8 cellular contexts compared by ENCODE assay signal in the genomic region with DNA sequence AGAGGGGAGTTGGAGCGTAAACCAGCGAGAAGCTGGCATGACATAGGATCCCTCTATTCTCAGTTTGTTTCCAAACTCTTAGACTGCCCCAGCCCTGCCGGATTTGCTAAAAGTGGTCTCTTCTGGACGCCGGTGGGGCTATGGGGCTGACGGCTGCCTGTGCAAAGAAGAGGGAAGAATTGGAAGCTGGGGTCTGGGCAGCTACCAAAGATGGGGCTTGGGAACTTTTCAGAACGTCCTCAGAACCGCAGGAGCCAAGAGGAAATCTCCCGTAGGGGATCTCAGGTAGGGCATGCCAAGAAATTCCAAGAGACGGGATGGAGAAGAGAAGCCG. TPM values are rescaled to one million over a fixed set of nuclear protein-coding genes. Genes with fewer than 3 reads are reported as not detected.
DNase-seq lines count a peak whose midpoint lies in the region; ATAC-seq and TF ChIP-seq lines count a peak whose summit lies in the region.
"Not testable (repeated sequence)": the region's sequence is repeated elsewhere in the genome, so short reads cannot be mapped to it uniquely, and the experiment has no call there.
"Had no signal": no experiment of that assay in that cellular context is flagged by ENCODE, and none has a peak within 500 bp of the region (broad histone marks: within the 10 kb centered on the region; RNA-seq: fewer than 3 reads in every experiment).

No MANE protein-coding gene starts in this region.

- 9% methylated on average over 10 of the region's 11 CpGs; no CpG with 5 or more reads in 1 of the 2 experiments for WGBS in endodermal cell (ENCODE audit: insufficient coverage in 1 of 2, insufficient read length in 1 of 2), 2 experiments
- WGBS in mesenchymal stem cell = 2% methylated on average over 6 of the region's 11 CpGs

- not testable (repeated sequence) for H2BK15ac ChIP-seq in mesenchymal stem cell (ENCODE audit: low read depth, poor library complexity, severe bottlenecking)

- not testable (repeated sequence) for H3K36me3 ChIP-seq in Panc1 (ENCODE audit: control insufficient read depth, insufficient read depth, low read length); endodermal cell (ENCODE audit: control insufficient read depth, insufficient read depth, low read length); mesenchymal stem cell (ENCODE audit: control insufficient read depth in 1 of 2, insufficient read depth in 2 of 2, low read depth in 1 of 2, low read length in 2 of 2)

- not testable (repeated sequence) for H2AFZ ChIP-seq in mesenchymal stem cell (ENCODE audit: low read depth, low read length)

- not testable (repeated sequence) for H2BK12ac ChIP-seq in mesenchymal stem cell (ENCODE audit: low read length in 2 of 2)

- peaks cover 52% of the 10 kb centered on the region for H3K27me3 Mint-ChIP-seq in activated CD4-positive, alpha-beta T cell treated with anti-CD3 and anti-CD28 coated beads, Interleukin-2, amount 10 ng/mL, durations not matched to agents 7 days and 5 days
- H3K27me3 Mint-ChIP-seq in activated naive CD4-positive, alpha-beta T cell treated with anti-CD3 and anti-CD28 coated beads, Interleukin-2, amount 10 ng/mL, durations not matched to agents 7 days and 5 days = peaks cover 63% of the 10 kb centered on the region
- peaks cover 82% of the 10 kb centered on the region for H3K27me3 Mint-ChIP-seq in endodermal cell (ENCODE audit: insufficient read depth)

- peak; percentile 9 for DNase-seq in GM10248 (ENCODE audit: extremely low spot score)
- not testable (repeated sequence) for DNase-seq in Panc1 (ENCODE audit: low read depth, low spot score); activated CD4-positive, alpha-beta T cell treated with anti-CD3 and anti-CD28 coated beads, Interleukin-2, amount 10 ng/mL, durations not matched to agents 7 days and 5 days; activated naive CD4-positive, alpha-beta T cell treated with anti-CD3 and anti-CD28 coated beads, Interleukin-2, amount 10 ng/mL, durations not matched to agents 7 days and 5 days; endodermal cell; mesenchymal stem cell
- DNase-seq in stimulated activated CD4-positive, alpha-beta T cell treated with anti-CD3 and anti-CD28 coated beads, Interleukin-4, amount 100 ng/mL, for 1 hour = peak; percentile 10

- H3K4me3 ChIP-seq in Panc1 (ENCODE audit: low read depth in 2 of 2, low read length in 2 of 2) (peak overlapping the region; percentile 28 to 48; a peak in 3 of 4 replicates), mesenchymal stem cell (ENCODE audit: insufficient read depth in 1 of 2, low read depth in 1 of 2, low read length in 2 of 2) (peak overlapping the region in 1 of 2 experiments; percentile 66)
- not testable (repeated sequence) for H3K4me3 ChIP-seq in endodermal cell (ENCODE audit: low read length)

- H3K9me3 Mint-ChIP-seq in activated CD4-positive, alpha-beta T cell treated with anti-CD3 and anti-CD28 coated beads, Interleukin-2, amount 10 ng/mL, durations not matched to agents 7 days and 5 days; activated naive CD4-positive, alpha-beta T cell treated with anti-CD3 and anti-CD28 coated beads, Interleukin-2, amount 10 ng/mL, durations not matched to agents 7 days and 5 days; endodermal cell: not testable (repeated sequence)

- ATAC-seq in Panc1 = not testable (repeated sequence)

- TF ChIP-seq CTCF in GM10248 (IDR thresholded peaks at IDR 0.05; ENCODE audit: control extremely low read depth, extremely low read depth, low read depth, missing control alignments); Panc1 (IDR thresholded peaks at IDR 0.05); endodermal cell (conservative IDR thresholded peaks at IDR 0.05): not testable (repeated sequence)

- not testable (repeated sequence) for H3K18ac ChIP-seq in mesenchymal stem cell (ENCODE audit: low read depth in 1 of 2, low read length in 2 of 2)

- intact Hi-C loops in Panc1 (cut with micrococcal nuclease; ENCODE audit: unreplicated experiment) = not testable (repeated sequence)

- H3K4me1 Mint-ChIP-seq in activated CD4-positive, alpha-beta T cell treated with anti-CD3 and anti-CD28 coated beads, Interleukin-2, amount 10 ng/mL, durations not matched to agents 7 days and 5 days = peaks cover 27% of the 10 kb centered on the region
- peaks cover 24% of the 10 kb centered on the region for H3K4me1 Mint-ChIP-seq in activated naive CD4-positive, alpha-beta T cell treated with anti-CD3 and anti-CD28 coated beads, Interleukin-2, amount 10 ng/mL, durations not matched to agents 7 days and 5 days
- H3K4me1 Mint-ChIP-seq in endodermal cell = not testable (repeated sequence)

- in situ Hi-C loops in Panc1 (cut with HindIII; ENCODE audit: low pct_unique_long_range_greater_than_20kb, low sequenced_read_pairs) = not testable (repeated sequence)

- not testable (repeated sequence) for H3K9ac ChIP-seq in endodermal cell (ENCODE audit: extremely low read depth, low read length, poor library complexity, severe bottlenecking); mesenchymal stem cell (ENCODE audit: low read length)

- H3K27ac ChIP-seq in Panc1 (ENCODE audit: low read length); endodermal cell (ENCODE audit: low read depth, low read length); mesenchymal stem cell (ENCODE audit: low read length, poor library complexity, severe bottlenecking): not testable (repeated sequence)

- H3K4ac ChIP-seq in mesenchymal stem cell (ENCODE audit: low read depth in 1 of 2, low read length in 2 of 2) = not testable (repeated sequence)

- H3K27ac Mint-ChIP-seq in activated CD4-positive, alpha-beta T cell treated with anti-CD3 and anti-CD28 coated beads, Interleukin-2, amount 10 ng/mL, durations not matched to agents 7 days and 5 days = peak overlapping the region; percentile 32
- peak overlapping the region; percentile 31 for H3K27ac Mint-ChIP-seq in activated naive CD4-positive, alpha-beta T cell treated with anti-CD3 and anti-CD28 coated beads, Interleukin-2, amount 10 ng/mL, durations not matched to agents 7 days and 5 days
- not testable (repeated sequence) for H3K27ac Mint-ChIP-seq in endodermal cell

- not testable (repeated sequence) for H3K14ac ChIP-seq in mesenchymal stem cell (ENCODE audit: low read length in 2 of 2)

- H2BK5ac ChIP-seq in mesenchymal stem cell (ENCODE audit: low read depth, low read length, poor library complexity, severe bottlenecking) = not testable (repeated sequence)

- peak overlapping the region; percentile 16 for H3K4me2 ChIP-seq in mesenchymal stem cell (ENCODE audit: low read length, poor library complexity, severe bottlenecking)

- H3K23ac ChIP-seq in mesenchymal stem cell (ENCODE audit: low read length in 2 of 2) = peak overlapping the region in 1 of 2 experiments; percentile 78

- H3K27me3 ChIP-seq in Panc1 (ENCODE audit: control insufficient read depth, insufficient read depth, low read length) = not testable (repeated sequence)
- H3K27me3 ChIP-seq in endodermal cell (ENCODE audit: control insufficient read depth, insufficient read depth, low read length, poor library complexity, severe bottlenecking) = peaks cover 86% of the 10 kb centered on the region
- peaks cover 31 to 39% of the 10 kb centered on the region in 2 experiments for H3K27me3 ChIP-seq in mesenchymal stem cell (ENCODE audit: control insufficient read depth in 1 of 2, insufficient read depth in 1 of 2, low read length in 2 of 2)

- H3K79me1 ChIP-seq in mesenchymal stem cell (replicated peaks; ENCODE audit: low read length, poor library complexity, severe bottlenecking) = not testable (repeated sequence)

- not testable (repeated sequence) for H2AK5ac ChIP-seq in mesenchymal stem cell (ENCODE audit: low read length, severe bottlenecking)

- CTCF ChIA-PET in GM10248 (lab: Yijun Ruan, JAX); Panc1 (lab: Charles Lee); activated CD4-positive, alpha-beta T cell treated with anti-CD3 and anti-CD28 coated beads, Interleukin-2, amount 10 ng/mL, durations not matched to agents 7 days and 5 days (lab: Charles Lee); activated naive CD4-positive, alpha-beta T cell treated with anti-CD3 and anti-CD28 coated beads, Interleukin-2, amount 10 ng/mL, durations not matched to agents 7 days and 5 days (lab: Charles Lee): not testable (repeated sequence)

- H3K9me3 ChIP-seq in Panc1 (ENCODE audit: control insufficient read depth, insufficient read depth, low read depth, low read length); endodermal cell (ENCODE audit: control insufficient read depth, low read length); mesenchymal stem cell (ENCODE audit: control insufficient read depth, low read length): not testable (repeated sequence)

- POLR2A ChIA-PET in GM10248 (lab: Yijun Ruan, JAX); Panc1 (lab: Charles Lee); activated CD4-positive, alpha-beta T cell treated with anti-CD3 and anti-CD28 coated beads, Interleukin-2, amount 10 ng/mL, durations not matched to agents 7 days and 5 days (lab: Charles Lee): not testable (repeated sequence)

- H3K4me3 Mint-ChIP-seq in activated CD4-positive, alpha-beta T cell treated with anti-CD3 and anti-CD28 coated beads, Interleukin-2, amount 10 ng/mL, durations not matched to agents 7 days and 5 days = peak overlapping the region; percentile 37
- peak overlapping the region; percentile 14 for H3K4me3 Mint-ChIP-seq in activated naive CD4-positive, alpha-beta T cell treated with anti-CD3 and anti-CD28 coated beads, Interleukin-2, amount 10 ng/mL, durations not matched to agents 7 days and 5 days
- H3K4me3 Mint-ChIP-seq in endodermal cell = peak overlapping the region; percentile 61

- BruUV-seq in Panc1 (replicated peaks; lab: Mats Ljungman, UMichigan) = not testable (repeated sequence)

- not testable (repeated sequence) for H4K8ac ChIP-seq in mesenchymal stem cell (ENCODE audit: low read length)

- not testable (repeated sequence) for H3K36me3 Mint-ChIP-seq in activated CD4-positive, alpha-beta T cell treated with anti-CD3 and anti-CD28 coated beads, Interleukin-2, amount 10 ng/mL, durations not matched to agents 7 days and 5 days (ENCODE audit: low read depth); activated naive CD4-positive, alpha-beta T cell treated with anti-CD3 and anti-CD28 coated beads, Interleukin-2, amount 10 ng/mL, durations not matched to agents 7 days and 5 days; endodermal cell (ENCODE audit: low read depth)

- not testable (repeated sequence) for H4K91ac ChIP-seq in mesenchymal stem cell (ENCODE audit: low read length)

- H2BK120ac ChIP-seq in mesenchymal stem cell (ENCODE audit: low read depth, low read length) = not testable (repeated sequence)

- H3K4me1 ChIP-seq in Panc1 (ENCODE audit: control insufficient read depth, insufficient read depth, low read length); endodermal cell (ENCODE audit: control insufficient read depth, insufficient read depth, low read length): not testable (repeated sequence)
- H3K4me1 ChIP-seq in mesenchymal stem cell (ENCODE audit: control insufficient read depth, insufficient read depth, low read depth, low read length) = peaks cover 19% of the 10 kb centered on the region

RNA-seq across cellular contexts. Expression of a gene that starts 3.1 kb away (rescaled TPM):
- 0.23 TPM for total RNA-seq in Panc1 (2021; ENCODE audit: unreplicated experiment)
- polyA plus RNA-seq in Panc1 (2012; ENCODE audit: insufficient read length) = not detected
- total RNA-seq in activated CD4-positive, alpha-beta T cell treated with anti-CD3 and anti-CD28 coated beads, Interleukin-2, amount 10 ng/mL, durations not matched to agents 7 days and 5 days = under 1 TPM; 0.71 to 0.92 TPM
- total RNA-seq in endodermal cell = under 1 TPM in 1 of 2 donors, not detected in 1; 0.26 TPM
- polyA plus RNA-seq in endodermal cell (2013, experiment 1 of 2) = 0.14 TPM
- polyA plus RNA-seq in endodermal cell (2013, experiment 2 of 2) = not detected
- 0.10 TPM for polyA plus RNA-seq in mesenchymal stem cell (2013, experiment 1 of 2)
- polyA plus RNA-seq in mesenchymal stem cell (2013, experiment 2 of 2) = 0.10 TPM
- total RNA-seq: Right ventricle myocardium superior had no signal
